In the genomic region with DNA sequence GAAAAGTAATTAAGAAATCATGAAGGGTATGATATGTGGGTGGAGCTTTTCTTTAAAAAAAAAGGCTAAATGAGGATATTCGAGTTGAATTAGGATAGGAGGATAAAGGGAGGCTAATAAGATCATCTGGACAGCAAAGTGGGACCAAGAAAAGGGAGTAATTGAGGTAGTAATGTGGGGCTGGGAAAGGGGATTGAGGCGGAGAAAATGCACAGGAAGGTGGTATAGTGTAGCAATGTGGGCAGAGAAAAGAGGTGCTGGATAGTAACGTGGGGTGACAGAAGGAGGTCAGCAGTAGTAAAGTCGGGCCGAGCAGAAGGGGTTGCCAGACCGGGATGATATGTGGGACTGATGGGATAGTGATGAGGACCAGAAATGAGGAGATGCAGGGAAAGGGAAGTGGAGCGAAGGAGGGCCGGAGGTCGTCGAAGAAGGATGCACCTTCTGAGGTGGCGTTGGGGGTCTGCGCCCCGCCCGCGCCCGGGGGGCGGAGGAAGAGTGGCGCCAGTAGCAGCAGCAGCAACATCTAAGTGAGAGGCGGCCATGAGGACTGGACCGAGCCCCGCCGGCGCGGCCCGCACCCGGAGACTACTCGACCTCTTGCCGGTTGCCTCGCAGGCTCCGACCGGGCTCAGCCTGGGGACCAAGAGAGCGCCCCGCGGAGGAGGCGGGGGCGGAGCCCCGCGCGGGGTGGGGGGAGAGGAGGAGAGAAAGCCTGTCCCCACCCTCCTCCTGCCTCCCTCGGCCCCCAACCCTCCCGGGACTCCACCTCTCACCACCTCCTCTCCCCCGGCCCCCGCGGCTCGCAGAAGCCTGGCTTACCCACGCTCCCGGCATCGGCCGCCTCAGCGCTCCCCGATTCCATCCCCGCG, we compare ENCODE assay signal across 8 cellular contexts. TPM values are rescaled to one million over a fixed set of nuclear protein-coding genes. Genes with fewer than 3 reads are reported as not detected.
A peak's percentile ranks its signal among the peaks of the same experiment; 100 is the strongest.
DNase-seq lines count a peak whose midpoint lies in the region; ATAC-seq and TF ChIP-seq lines count a peak whose summit lies in the region.

No MANE protein-coding gene starts in this region.

- in situ Hi-C loops in ACHN (cut with HindIII; ENCODE audit: low pct_ligation_motif_present, low pct_unique_long_range_greater_than_20kb, low sequenced_read_pairs), result no loop called here

- no peaks in the 10 kb centered on the region for H3K36me3 ChIP-seq in kidney epithelial cell (ENCODE audit: control insufficient read depth, insufficient read depth, low read length)

- H3K4me3 ChIP-seq in kidney epithelial cell (ENCODE audit: low read depth, low read length), result peak overlapping the region; percentile 71

- no peaks in the 10 kb centered on the region for H3K9me3 Mint-ChIP-seq in activated B cell treated with CpG ODN at 0.5 μM for 24 hours

- ATAC-seq in GM19397 (IDR thresholded peaks at IDR 0.05; ENCODE audit: unreplicated experiment) (peak; percentile 21), activated B cell treated with CpG ODN at 0.5 μM for 24 hours (ENCODE audit: low read depth) (peak; percentile 62)

- H3K27me3 ChIP-seq in kidney epithelial cell (ENCODE audit: control insufficient read depth, insufficient read depth, low read length), result peaks cover 2% of the 10 kb centered on the region

- H3K4me1 Mint-ChIP-seq in activated B cell treated with CpG ODN at 0.5 μM for 24 hours, result peaks cover 68% of the 10 kb centered on the region

- no peak for TF ChIP-seq CTCF in activated B cell treated with CpG ODN at 0.5 μM for 24 hours (IDR thresholded peaks at IDR 0.05)
- no peak for TF ChIP-seq CTCF in kidney epithelial cell (IDR thresholded peaks at IDR 0.05; ENCODE audit: insufficient read depth, low read length, poor library complexity, severe bottlenecking)

- H3K27me3 Mint-ChIP-seq in activated B cell treated with CpG ODN at 0.5 μM for 24 hours, result no peaks in the 10 kb centered on the region

- peak overlapping the region; percentile 72 for H3K27ac Mint-ChIP-seq in activated B cell treated with CpG ODN at 0.5 μM for 24 hours

- CTCF ChIA-PET in activated B cell treated with CpG ODN at 0.5 μM for 24 hours (lab: Charles Lee), result interaction anchor here (3.2 to 4.8 kb wide), 2 partner anchors 18 to 21 kb away, joined by 15 to 30 read pairs; no protein-coding TSS in a partner anchor

- DNase-seq in ACHN (peak; percentile 71), M059J (ENCODE audit: low read depth) (peak; percentile 72), activated B cell treated with CpG ODN at 0.5 μM for 24 hours (peak; percentile 63), kidney epithelial cell (ENCODE audit: low read depth) (no peak), OCI-M2 (lab: John Stamatoyannopoulos, UW; ENCODE audit: unreplicated experiment) (no peak)
- DNase-seq in central memory CD4-positive, alpha-beta T cell, result peak; percentile 61
- peak; percentile 39 to 58 for DNase-seq in stimulated activated CD4-positive, alpha-beta T cell treated with anti-CD3 and anti-CD28 coated beads, Interleukin-1b, Interleukin-23, amount 100 ng/mL, for 4 hours (ENCODE audit: low read depth in 2 of 2)

- intact Hi-C loops in activated B cell treated with CpG ODN at 0.5 μM for 24 hours (cut with micrococcal nuclease), result loop anchor here (5.0 kb wide), 1 partner anchor 115 kb away; no protein-coding TSS in a partner anchor

- H3K4me3 Mint-ChIP-seq in activated B cell treated with CpG ODN at 0.5 μM for 24 hours, result peak overlapping the region; percentile 84

- peaks cover 17% of the 10 kb centered on the region for H3K36me3 Mint-ChIP-seq in activated B cell treated with CpG ODN at 0.5 μM for 24 hours (ENCODE audit: low read depth)

- POLR2A ChIA-PET in activated B cell treated with CpG ODN at 0.5 μM for 24 hours (lab: Charles Lee), result interaction anchor here (0.6 to 2.2 kb wide), 5 partner anchors 9 to 607 kb away, joined by 4 to 47 read pairs (median 5); no protein-coding TSS in a partner anchor

RNA-seq across cellular contexts. Expression of a gene that starts 0.9 kb away (rescaled TPM):
- total RNA-seq in M059J (2014; rRNA removed; shearing (Covaris generic)), result 2.1 TPM in 2 replicates
- total RNA-seq in activated B cell treated with CpG ODN at 0.5 μM for 24 hours (88.9 and 117 TPM in 2 replicates), kidney epithelial cell (9.4 and 14.1 TPM in 2 replicates)

RNA-seq across cellular contexts. Expression of a gene that starts 24.8 kb away (rescaled TPM):
- not detected in 2 replicates for total RNA-seq in M059J (2014; rRNA removed; shearing (Covaris generic))
- not detected in 2 replicates for total RNA-seq in activated B cell treated with CpG ODN at 0.5 μM for 24 hours
- not detected in 2 replicates for total RNA-seq in kidney epithelial cell

RNA-seq across cellular contexts. Expression of a gene that starts 47.2 kb away (rescaled TPM):
- total RNA-seq in M059J (2014; rRNA removed; shearing (Covaris generic)), result not detected in 2 replicates
- total RNA-seq in activated B cell treated with CpG ODN at 0.5 μM for 24 hours, result not detected in 2 replicates
- not detected in 2 replicates for total RNA-seq in kidney epithelial cell

RNA-seq across cellular contexts. Expression of a gene that starts 48.9 kb away (rescaled TPM):
- 0.05 TPM in 1 of 2 replicates, not detected in the other for total RNA-seq in M059J (2014; rRNA removed; shearing (Covaris generic))
- total RNA-seq in activated B cell treated with CpG ODN at 0.5 μM for 24 hours (5.2 and 5.5 TPM in 2 replicates), kidney epithelial cell (0.07 and 0.08 TPM in 2 replicates)

Comparison
In these comparisons a context has a peak if more than half of its experiments do, and no peak if none do; other contexts are left out.
1. DNase-seq: peak in ACHN (single experiment), M059J (single experiment), activated B cell treated with CpG ODN at 0.5 μM for 24 hours (single experiment), central memory CD4-positive, alpha-beta T cell (single experiment) and stimulated activated CD4-positive, alpha-beta T cell treated with anti-CD3 and anti-CD28 coated beads, Interleukin-1b, Interleukin-23, amount 100 ng/mL, for 4 hours (2 of 2); none in kidney epithelial cell (single experiment) and OCI-M2 (single experiment).